ENCODE assay signal across 9 cellular contexts in the genomic region with DNA sequence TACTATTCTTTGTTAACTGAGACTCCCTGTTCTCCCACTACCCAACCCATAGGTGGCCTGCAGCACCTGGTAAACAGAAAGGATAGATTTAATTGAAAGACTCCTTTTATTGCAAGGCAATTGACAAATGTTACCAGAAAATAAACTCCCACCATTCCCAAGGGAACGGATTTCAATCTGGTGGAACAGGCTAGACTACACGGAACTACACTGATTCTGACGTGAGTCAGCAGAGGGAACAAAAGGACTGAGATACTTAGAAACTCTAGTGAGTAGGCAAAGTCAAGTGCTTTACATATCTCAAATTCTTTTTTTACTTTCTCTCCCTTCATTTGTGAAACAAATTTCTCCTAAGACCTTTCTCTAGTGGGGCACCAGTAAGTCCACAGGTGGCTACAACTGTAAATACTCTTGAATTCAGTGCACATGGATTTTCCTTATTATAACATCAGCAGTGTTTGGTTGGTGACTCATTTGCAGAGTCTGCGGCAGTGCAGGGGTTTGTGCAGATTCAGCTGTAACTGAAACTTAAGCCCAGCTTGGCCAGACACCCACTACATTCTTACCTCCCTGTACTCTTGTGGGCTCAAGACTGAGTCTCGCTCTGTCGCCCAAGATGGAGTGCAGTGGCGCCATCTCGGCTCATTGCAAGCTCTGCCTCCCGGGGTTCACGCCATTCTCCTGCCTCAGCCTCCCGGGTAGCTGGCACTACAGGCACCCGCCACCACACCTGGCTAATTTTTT. TPM values are rescaled to one million over a fixed set of nuclear protein-coding genes. Genes with fewer than 3 reads are reported as not detected.
DNase-seq lines count a peak whose midpoint lies in the region; ATAC-seq and TF ChIP-seq lines count a peak whose summit lies in the region.
"Had no signal": no experiment of that assay in that cellular context is flagged by ENCODE, and none has a peak within 500 bp of the region (broad histone marks: within the 10 kb centered on the region; RNA-seq: fewer than 3 reads in every experiment).

No MANE protein-coding gene starts in this region.

- no peak for TF ChIP-seq CTCF in natural killer cell (IDR thresholded peaks at IDR 0.05)

- no peak overlapping the region for H3K4me3 ChIP-seq in skin epidermis

- H3K4me3 Mint-ChIP-seq in activated CD4-positive, alpha-beta T cell treated with anti-CD3 and anti-CD28 coated beads, Interleukin-2, amount 10 ng/mL, durations not matched to agents 24 days and 14 days, result no peak overlapping the region
- no peak overlapping the region for H3K4me3 Mint-ChIP-seq in natural killer cell

- peak; percentile 13 to 27 for DNase-seq in activated CD4-positive, alpha-beta T cell treated with anti-CD3 and anti-CD28 coated beads, Interleukin-2, amount 50 U/mL, for 48 hours
- no peak for DNase-seq in activated CD4-positive, alpha-beta T cell treated with anti-CD3 and anti-CD28 coated beads, Interleukin-2, amount 10 ng/mL, durations not matched to agents 24 days and 14 days
- DNase-seq in NCI-H1436 treated with DMSO at 0.1 percent for 48 hours (lab: John Stamatoyannopoulos, UW), result peak; percentile 40
- peak; percentile 59 for DNase-seq in dedifferentiated amniotic fluid mesenchymal stem cell (ENCODE audit: extremely low spot score)
- no peak for DNase-seq in natural killer cell
- no peak for DNase-seq in NK-92 treated with Interleukin-12 subunit alpha and Interleukin-12 subunit beta, amount 100 ng/mL, for 24 hours (lab: John Stamatoyannopoulos, UW)

- H3K9me3 Mint-ChIP-seq in activated CD4-positive, alpha-beta T cell treated with anti-CD3 and anti-CD28 coated beads, Interleukin-2, amount 10 ng/mL, durations not matched to agents 24 days and 14 days, result peaks cover 9% of the 10 kb centered on the region
- no peaks in the 10 kb centered on the region for H3K9me3 Mint-ChIP-seq in natural killer cell

- peaks cover 40% of the 10 kb centered on the region for H3K4me1 Mint-ChIP-seq in activated CD4-positive, alpha-beta T cell treated with anti-CD3 and anti-CD28 coated beads, Interleukin-2, amount 10 ng/mL, durations not matched to agents 24 days and 14 days
- peaks cover 0 to 2% of the 10 kb centered on the region in 2 donors for H3K4me1 Mint-ChIP-seq in natural killer cell

- no peak overlapping the region for H3K27ac Mint-ChIP-seq in activated CD4-positive, alpha-beta T cell treated with anti-CD3 and anti-CD28 coated beads, Interleukin-2, amount 10 ng/mL, durations not matched to agents 24 days and 14 days
- H3K27ac Mint-ChIP-seq in natural killer cell, result no peak overlapping the region

- ATAC-seq in HG02763 (IDR thresholded peaks at IDR 0.05; ENCODE audit: unreplicated experiment), result peak; percentile 96
- no peak for ATAC-seq in natural killer cell

- peak overlapping the region in 15 of 21 experiments; percentile 4 to 76 (median 59) for H3K27ac ChIP-seq in skin epidermis

- H3K36me3 Mint-ChIP-seq in activated CD4-positive, alpha-beta T cell treated with anti-CD3 and anti-CD28 coated beads, Interleukin-2, amount 10 ng/mL, durations not matched to agents 24 days and 14 days (ENCODE audit: low read depth), result peaks cover 16% of the 10 kb centered on the region
- H3K36me3 Mint-ChIP-seq in natural killer cell, result no peaks in the 10 kb centered on the region

- intact Hi-C loops in activated CD4-positive, alpha-beta T cell treated with anti-CD3 and anti-CD28 coated beads, Interleukin-2, amount 10 ng/mL, durations not matched to agents 24 days and 14 days (cut with micrococcal nuclease), result loop anchor here (2.0 to 5.0 kb wide), 3 partner anchors 36 to 47 kb away; partner anchors contain the start of genes PLSCR1 and PLSCR2
- intact Hi-C loops in natural killer cell (cut with micrococcal nuclease), result no loop called here

- no peaks in the 10 kb centered on the region for H3K27me3 Mint-ChIP-seq in activated CD4-positive, alpha-beta T cell treated with anti-CD3 and anti-CD28 coated beads, Interleukin-2, amount 10 ng/mL, durations not matched to agents 24 days and 14 days
- no peaks in the 10 kb centered on the region for H3K27me3 Mint-ChIP-seq in natural killer cell (ENCODE audit: low read depth in 2 of 2)

RNA-seq across cellular contexts. Expression of gene PLSCR2, which starts 34.3 kb away (rescaled TPM):
- not detected in 2 replicates for total RNA-seq in activated CD4-positive, alpha-beta T cell treated with anti-CD3 and anti-CD28 coated beads, Interleukin-2, amount 10 ng/mL, durations not matched to agents 24 days and 14 days
- total RNA-seq in natural killer cell, result under 1 TPM in 1 of 3 donors, not detected in 2; 0.38 TPM
- total RNA-seq: dermis microvascular lymphatic vessel endothelial cell had no signal

RNA-seq across cellular contexts. Expression of gene PLSCR1, which starts 40.8 kb away (rescaled TPM):
- total RNA-seq in activated CD4-positive, alpha-beta T cell treated with anti-CD3 and anti-CD28 coated beads, Interleukin-2, amount 10 ng/mL, durations not matched to agents 24 days and 14 days, result 84.2 and 86.0 TPM in 2 replicates
- 10 to 100 TPM; 24.2 to 38.2 (median 35.2) TPM for total RNA-seq in natural killer cell

Comparison
In these comparisons a context has a peak if more than half of its experiments do, and no peak if none do; other contexts are left out.
1. DNase-seq: peak in activated CD4-positive, alpha-beta T cell treated with anti-CD3 and anti-CD28 coated beads, Interleukin-2, amount 50 U/mL, for 48 hours (2 of 2), NCI-H1436 treated with DMSO at 0.1 percent for 48 hours (single experiment) and dedifferentiated amniotic fluid mesenchymal stem cell (single experiment); none in activated CD4-positive, alpha-beta T cell treated with anti-CD3 and anti-CD28 coated beads, Interleukin-2, amount 10 ng/mL, durations not matched to agents 24 days and 14 days (single experiment), natural killer cell (single experiment) and NK-92 treated with Interleukin-12 subunit alpha and Interleukin-12 subunit beta, amount 100 ng/mL, for 24 hours (single experiment).